ENCODE assay signal across 7 cellular contexts in the genomic region with DNA sequence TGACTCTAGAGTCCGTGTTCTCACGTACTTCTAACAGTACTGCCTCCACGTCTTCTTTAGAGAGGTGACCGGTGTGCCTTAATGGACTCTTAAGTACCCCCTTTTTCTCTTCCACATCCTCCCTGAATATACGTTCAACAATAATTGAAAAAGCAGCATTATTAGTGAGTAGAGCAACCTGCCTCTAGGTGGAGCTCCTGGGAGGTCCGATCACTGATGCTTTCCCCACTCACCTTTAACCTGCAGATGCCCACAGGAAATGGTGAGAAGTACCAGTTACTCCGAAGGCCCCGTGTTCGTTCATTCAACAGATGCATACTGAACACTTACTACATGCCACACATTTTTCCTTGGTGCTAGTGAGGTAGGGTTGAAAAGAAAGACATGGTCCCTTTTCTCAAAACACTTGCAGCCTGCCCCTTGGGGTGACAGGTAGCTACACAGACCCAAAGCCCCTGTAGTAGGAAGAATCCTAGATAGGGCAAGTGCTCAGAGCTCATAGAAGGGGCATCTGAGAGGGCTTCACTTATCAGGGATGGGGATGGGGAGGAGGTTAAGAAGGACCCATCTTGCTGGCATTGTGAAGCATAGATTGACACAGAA.
DNase-seq lines count a peak whose midpoint lies in the region; ATAC-seq and TF ChIP-seq lines count a peak whose summit lies in the region.

No MANE protein-coding gene starts in this region.

- peak; percentile 34 for DNase-seq in DMS53 treated with DMSO at 0.1 percent for 48 hours (lab: John Stamatoyannopoulos, UW; ENCODE audit: unreplicated experiment)
- DNase-seq in left lobe of liver (ENCODE audit: low spot score): no peak
- no peak for DNase-seq in Ammon's horn (ENCODE audit: low spot score)
- DNase-seq in NCI-H1694 treated with DMSO at 0.1 percent for 48 hours (lab: John Stamatoyannopoulos, UW): no peak

- ATAC-seq in GM19351 (IDR thresholded peaks at IDR 0.05; ENCODE audit: unreplicated experiment) (peak; percentile 80), left lobe of liver (peak; percentile 83), HG03378 (IDR thresholded peaks at IDR 0.05; ENCODE audit: unreplicated experiment) (no peak)

- no peak overlapping the region for H3K27ac ChIP-seq in VCaP

- TF ChIP-seq CTCF in VCaP (conservative IDR thresholded peaks at IDR 0.05): peak; percentile 80
